In the genomic region with DNA sequence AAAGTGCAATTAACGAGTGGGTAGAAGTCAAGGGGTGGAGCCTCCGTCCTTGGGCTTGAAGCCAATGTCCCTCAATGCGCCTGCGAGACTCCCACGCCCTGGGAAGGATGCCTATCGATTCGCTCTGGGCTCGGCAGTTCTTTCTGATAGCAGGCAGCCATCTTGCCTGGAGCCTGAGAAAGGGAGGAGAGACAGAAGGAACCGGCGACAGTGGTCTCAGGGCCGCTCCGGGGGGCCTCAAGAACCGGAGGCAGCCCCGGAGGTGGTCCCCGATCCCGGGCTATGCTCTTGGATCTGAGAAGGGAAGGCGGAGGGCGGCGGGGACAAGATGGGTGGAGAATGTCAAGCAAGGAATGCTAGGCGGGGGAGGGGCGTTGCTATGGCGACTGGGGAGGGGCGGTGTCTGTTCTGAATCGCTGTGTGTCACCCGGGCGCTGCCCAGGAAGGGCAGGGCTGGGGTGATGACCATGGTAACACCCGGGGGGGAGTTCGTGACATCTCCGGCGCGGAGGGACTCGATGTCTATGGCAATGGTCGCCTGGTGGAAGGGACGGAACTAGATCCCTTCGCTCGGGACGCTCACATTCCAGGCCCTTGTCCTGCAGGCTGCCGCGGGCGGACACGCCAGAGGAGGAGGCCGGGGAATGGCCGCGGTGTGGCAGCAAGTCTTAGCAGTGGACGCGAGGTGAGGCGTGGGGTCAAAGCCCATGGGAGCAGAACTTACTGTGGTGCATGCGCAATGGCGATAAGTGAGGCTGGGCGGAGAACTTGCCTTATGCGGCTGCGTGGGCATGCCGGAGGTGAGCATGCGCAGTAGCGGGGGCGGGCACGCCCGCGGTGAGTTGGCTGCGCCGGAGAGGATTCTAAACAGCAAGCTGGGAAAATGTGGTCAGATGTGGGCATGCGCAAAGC, we compare ENCODE assay signal across 1 cellular context.
TF ChIP-seq lines count a peak whose summit lies in the region.

A gene (plus strand): TSS at position 140 of the 912 bp plus-strand sequence. CDS start 505 bp downstream, at position 645.

TF ChIP-seq in HCT116, 20 proteins besides CTCF, POLR2A, EP300 and RAD21:
- TF ChIP-seq, protein P1, sequence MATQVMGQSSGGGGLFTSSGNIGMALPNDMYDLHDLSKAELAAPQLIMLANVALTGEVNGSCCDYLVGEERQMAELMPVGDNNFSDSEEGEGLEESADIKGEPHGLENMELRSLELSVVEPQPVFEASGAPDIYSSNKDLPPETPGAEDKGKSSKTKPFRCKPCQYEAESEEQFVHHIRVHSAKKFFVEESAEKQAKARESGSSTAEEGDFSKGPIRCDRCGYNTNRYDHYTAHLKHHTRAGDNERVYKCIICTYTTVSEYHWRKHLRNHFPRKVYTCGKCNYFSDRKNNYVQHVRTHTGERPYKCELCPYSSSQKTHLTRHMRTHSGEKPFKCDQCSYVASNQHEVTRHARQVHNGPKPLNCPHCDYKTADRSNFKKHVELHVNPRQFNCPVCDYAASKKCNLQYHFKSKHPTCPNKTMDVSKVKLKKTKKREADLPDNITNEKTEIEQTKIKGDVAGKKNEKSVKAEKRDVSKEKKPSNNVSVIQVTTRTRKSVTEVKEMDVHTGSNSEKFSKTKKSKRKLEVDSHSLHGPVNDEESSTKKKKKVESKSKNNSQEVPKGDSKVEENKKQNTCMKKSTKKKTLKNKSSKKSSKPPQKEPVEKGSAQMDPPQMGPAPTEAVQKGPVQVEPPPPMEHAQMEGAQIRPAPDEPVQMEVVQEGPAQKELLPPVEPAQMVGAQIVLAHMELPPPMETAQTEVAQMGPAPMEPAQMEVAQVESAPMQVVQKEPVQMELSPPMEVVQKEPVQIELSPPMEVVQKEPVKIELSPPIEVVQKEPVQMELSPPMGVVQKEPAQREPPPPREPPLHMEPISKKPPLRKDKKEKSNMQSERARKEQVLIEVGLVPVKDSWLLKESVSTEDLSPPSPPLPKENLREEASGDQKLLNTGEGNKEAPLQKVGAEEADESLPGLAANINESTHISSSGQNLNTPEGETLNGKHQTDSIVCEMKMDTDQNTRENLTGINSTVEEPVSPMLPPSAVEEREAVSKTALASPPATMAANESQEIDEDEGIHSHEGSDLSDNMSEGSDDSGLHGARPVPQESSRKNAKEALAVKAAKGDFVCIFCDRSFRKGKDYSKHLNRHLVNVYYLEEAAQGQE (IDR thresholded peaks at IDR 0.05; ENCODE audit: low read depth), result no peak
- TF ChIP-seq SIN3A (IDR thresholded peaks at IDR 0.05; ENCODE audit: low read depth) (no peak), SRF (IDR thresholded peaks at IDR 0.05; ENCODE audit: low read depth) (no peak), EZH2phosphoT487 (IDR thresholded peaks at IDR 0.05; ENCODE audit: borderline replicate concordance) (no peak), CBX3 (IDR thresholded peaks at IDR 0.05; ENCODE audit: low read depth) (no peak), POLR2AphosphoS5 (IDR thresholded peaks at IDR 0.05; ENCODE audit: low read depth, low read length) (peak; percentile 70), EGR1 (IDR thresholded peaks at IDR 0.05; ENCODE audit: low read depth) (no peak), ZFX (IDR thresholded peaks at IDR 0.05) (no peak), JUND (IDR thresholded peaks at IDR 0.05) (no peak), ELF1 (IDR thresholded peaks at IDR 0.05; ENCODE audit: borderline replicate concordance, low read depth) (no peak), TCF7L2 (IDR thresholded peaks at IDR 0.05; ENCODE audit: borderline replicate concordance, extremely low read depth, insufficient read depth, insufficient read length) (no peak), SP1 (IDR thresholded peaks at IDR 0.05; ENCODE audit: low read depth) (no peak), ZNF274 (IDR thresholded peaks at IDR 0.05; ENCODE audit: low read depth, low read length) (no peak), YY1 (IDR thresholded peaks at IDR 0.05; ENCODE audit: extremely low read depth, insufficient replicate concordance, low read depth, low read length) (peak; percentile 98)
- TF ChIP-seq, protein P2, sequence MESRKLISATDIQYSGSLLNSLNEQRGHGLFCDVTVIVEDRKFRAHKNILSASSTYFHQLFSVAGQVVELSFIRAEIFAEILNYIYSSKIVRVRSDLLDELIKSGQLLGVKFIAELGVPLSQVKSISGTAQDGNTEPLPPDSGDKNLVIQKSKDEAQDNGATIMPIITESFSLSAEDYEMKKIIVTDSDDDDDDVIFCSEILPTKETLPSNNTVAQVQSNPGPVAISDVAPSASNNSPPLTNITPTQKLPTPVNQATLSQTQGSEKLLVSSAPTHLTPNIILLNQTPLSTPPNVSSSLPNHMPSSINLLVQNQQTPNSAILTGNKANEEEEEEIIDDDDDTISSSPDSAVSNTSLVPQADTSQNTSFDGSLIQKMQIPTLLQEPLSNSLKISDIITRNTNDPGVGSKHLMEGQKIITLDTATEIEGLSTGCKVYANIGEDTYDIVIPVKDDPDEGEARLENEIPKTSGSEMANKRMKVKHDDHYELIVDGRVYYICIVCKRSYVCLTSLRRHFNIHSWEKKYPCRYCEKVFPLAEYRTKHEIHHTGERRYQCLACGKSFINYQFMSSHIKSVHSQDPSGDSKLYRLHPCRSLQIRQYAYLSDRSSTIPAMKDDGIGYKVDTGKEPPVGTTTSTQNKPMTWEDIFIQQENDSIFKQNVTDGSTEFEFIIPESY (IDR thresholded peaks at IDR 0.05; ENCODE audit: extremely low read depth, insufficient replicate concordance, low read length), result no peak
- TF ChIP-seq, protein P3, sequence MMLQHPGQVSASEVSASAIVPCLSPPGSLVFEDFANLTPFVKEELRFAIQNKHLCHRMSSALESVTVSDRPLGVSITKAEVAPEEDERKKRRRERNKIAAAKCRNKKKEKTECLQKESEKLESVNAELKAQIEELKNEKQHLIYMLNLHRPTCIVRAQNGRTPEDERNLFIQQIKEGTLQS (IDR thresholded peaks at IDR 0.05), result no peak
- TF ChIP-seq, protein P4, sequence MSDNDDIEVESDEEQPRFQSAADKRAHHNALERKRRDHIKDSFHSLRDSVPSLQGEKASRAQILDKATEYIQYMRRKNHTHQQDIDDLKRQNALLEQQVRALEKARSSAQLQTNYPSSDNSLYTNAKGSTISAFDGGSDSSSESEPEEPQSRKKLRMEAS (IDR thresholded peaks at IDR 0.05), result no peak
